1 cellular context compared by ENCODE assay signal in the genomic region with DNA sequence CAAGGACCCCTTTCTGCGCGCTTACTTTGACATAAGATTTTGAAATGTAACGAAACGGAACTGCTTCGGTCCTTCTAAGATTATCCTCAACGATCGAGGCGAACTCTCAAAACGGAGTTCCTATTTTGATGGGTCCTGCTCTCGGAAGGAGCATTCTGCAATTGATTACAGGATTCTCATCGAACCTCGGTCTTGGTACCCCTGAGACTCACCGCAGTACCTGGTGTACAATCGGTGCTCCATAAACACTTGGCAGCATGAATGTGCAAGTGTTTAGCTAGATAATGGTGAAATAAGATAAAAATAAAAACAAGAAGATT.
TF ChIP-seq lines count a peak whose summit lies in the region.

No MANE protein-coding gene starts in this region.

TF ChIP-seq in K562, 482 proteins besides CTCF, POLR2A, EP300 and RAD21 (continued from another document):
- TF ChIP-seq, protein P1, sequence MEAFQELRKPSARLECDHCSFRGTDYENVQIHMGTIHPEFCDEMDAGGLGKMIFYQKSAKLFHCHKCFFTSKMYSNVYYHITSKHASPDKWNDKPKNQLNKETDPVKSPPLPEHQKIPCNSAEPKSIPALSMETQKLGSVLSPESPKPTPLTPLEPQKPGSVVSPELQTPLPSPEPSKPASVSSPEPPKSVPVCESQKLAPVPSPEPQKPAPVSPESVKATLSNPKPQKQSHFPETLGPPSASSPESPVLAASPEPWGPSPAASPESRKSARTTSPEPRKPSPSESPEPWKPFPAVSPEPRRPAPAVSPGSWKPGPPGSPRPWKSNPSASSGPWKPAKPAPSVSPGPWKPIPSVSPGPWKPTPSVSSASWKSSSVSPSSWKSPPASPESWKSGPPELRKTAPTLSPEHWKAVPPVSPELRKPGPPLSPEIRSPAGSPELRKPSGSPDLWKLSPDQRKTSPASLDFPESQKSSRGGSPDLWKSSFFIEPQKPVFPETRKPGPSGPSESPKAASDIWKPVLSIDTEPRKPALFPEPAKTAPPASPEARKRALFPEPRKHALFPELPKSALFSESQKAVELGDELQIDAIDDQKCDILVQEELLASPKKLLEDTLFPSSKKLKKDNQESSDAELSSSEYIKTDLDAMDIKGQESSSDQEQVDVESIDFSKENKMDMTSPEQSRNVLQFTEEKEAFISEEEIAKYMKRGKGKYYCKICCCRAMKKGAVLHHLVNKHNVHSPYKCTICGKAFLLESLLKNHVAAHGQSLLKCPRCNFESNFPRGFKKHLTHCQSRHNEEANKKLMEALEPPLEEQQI (IDR thresholded peaks at IDR 0.05) = 0 out of 2 replicates have a peak, but pooled peaks have one; percentile 2
- TF ChIP-seq ZNF764 (CRISPR knock-in tag; IDR thresholded peaks at IDR 0.05; ENCODE audit: low read depth) (no peak), EHMT2 (IDR thresholded peaks at IDR 0.05) (0 out of 2 replicates have a peak, but pooled peaks have one; percentile 0), DDX20 (tag; IDR thresholded peaks at IDR 0.05; ENCODE audit: low read depth) (no peak), BACH1 (tag; IDR thresholded peaks at IDR 0.05) (no peak)
- TF ChIP-seq, protein P2, sequence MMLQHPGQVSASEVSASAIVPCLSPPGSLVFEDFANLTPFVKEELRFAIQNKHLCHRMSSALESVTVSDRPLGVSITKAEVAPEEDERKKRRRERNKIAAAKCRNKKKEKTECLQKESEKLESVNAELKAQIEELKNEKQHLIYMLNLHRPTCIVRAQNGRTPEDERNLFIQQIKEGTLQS (IDR thresholded peaks at IDR 0.05) = no peak
- TF ChIP-seq, protein P2 (CRISPR knock-in tag; conservative IDR thresholded peaks at IDR 0.05) = no peak
